Comparison of ENCODE assay signal across 25 cellular contexts in genomic region chr13:39665763-39666162, GRCh38.
"Had no signal": no experiment of that assay in that cellular context is flagged by ENCODE, and none has a peak within 500 bp of the region (broad histone marks: within the 10 kb centered on the region; RNA-seq: fewer than 3 reads in every experiment).

No MANE protein-coding gene starts in this region.

- DNase-seq: activated B cell treated with CpG ODN at 0.5 μM for 24 hours; activated CD4-positive, alpha-beta T cell treated with anti-CD3 and anti-CD28 coated beads for 1 hour; activated CD4-positive, alpha-beta T cell treated with anti-CD3 and anti-CD28 coated beads, Interleukin-2, amount 10 ng/mL, durations not matched to agents 24 days and 14 days; activated CD4-positive, alpha-beta T cell treated with anti-CD3 and anti-CD28 coated beads, Interleukin-2, amount 50 U/mL, for 48 hours; activated CD8-positive, alpha-beta memory T cell treated with anti-CD3 and anti-CD28 coated beads, Interleukin-2, amount 10 ng/mL, durations not matched to agents 7 days and 5 days; activated effector memory CD4-positive, alpha-beta T cell treated with anti-CD3 and anti-CD28 coated beads, Interleukin-2, amount 50 U/mL, for 16 hours; activated naive CD4-positive, alpha-beta T cell treated with Interleukin-2 at 50 U/mL for 16 hours; activated naive CD8-positive, alpha-beta T cell treated with anti-CD3 and anti-CD28 coated beads, Interleukin-2, amount 50 U/mL, for 24 hours; activated T-cell treated with anti-CD3 and anti-CD28 coated beads, Interleukin-2, amount 50 U/mL, for 24 hours; amniotic stem cell; body of pancreas; central memory CD4-positive, alpha-beta T cell; Kasumi-1; NCI-H1436; NCI-H187 treated with DMSO at 0.1 percent for 48 hours; NCI-H345; NCI-H510A; NCI-H526 treated with DMSO at 0.1 percent for 48 hours; SIG-M5; T-cell; T-helper 2 cell; T1000 had no signal

- H3K27ac ChIP-seq: ascending aorta, body of pancreas, coronary artery had no signal

- H3K9me3 ChIP-seq: ascending aorta, body of pancreas had no signal

- ATAC-seq: activated CD8-positive, alpha-beta memory T cell treated with anti-CD3 and anti-CD28 coated beads, Interleukin-2, amount 10 ng/mL, durations not matched to agents 7 days and 5 days; activated naive CD4-positive, alpha-beta T cell treated with anti-CD3 and anti-CD28 coated beads, Interleukin-2, amount 50 U/mL, for 72 hours; activated naive CD8-positive, alpha-beta T cell treated with anti-CD3 and anti-CD28 coated beads, Interleukin-2, amount 50 U/mL, for 24 hours; body of pancreas; T-cell had no signal

- H3K27me3 ChIP-seq: ascending aorta, body of pancreas had no signal

- H3K4me3 ChIP-seq: ascending aorta, body of pancreas, coronary artery had no signal

- H3K4me1 ChIP-seq: ascending aorta had no signal
